Comparison of ENCODE assay signal across 2 cellular contexts in the genomic region with DNA sequence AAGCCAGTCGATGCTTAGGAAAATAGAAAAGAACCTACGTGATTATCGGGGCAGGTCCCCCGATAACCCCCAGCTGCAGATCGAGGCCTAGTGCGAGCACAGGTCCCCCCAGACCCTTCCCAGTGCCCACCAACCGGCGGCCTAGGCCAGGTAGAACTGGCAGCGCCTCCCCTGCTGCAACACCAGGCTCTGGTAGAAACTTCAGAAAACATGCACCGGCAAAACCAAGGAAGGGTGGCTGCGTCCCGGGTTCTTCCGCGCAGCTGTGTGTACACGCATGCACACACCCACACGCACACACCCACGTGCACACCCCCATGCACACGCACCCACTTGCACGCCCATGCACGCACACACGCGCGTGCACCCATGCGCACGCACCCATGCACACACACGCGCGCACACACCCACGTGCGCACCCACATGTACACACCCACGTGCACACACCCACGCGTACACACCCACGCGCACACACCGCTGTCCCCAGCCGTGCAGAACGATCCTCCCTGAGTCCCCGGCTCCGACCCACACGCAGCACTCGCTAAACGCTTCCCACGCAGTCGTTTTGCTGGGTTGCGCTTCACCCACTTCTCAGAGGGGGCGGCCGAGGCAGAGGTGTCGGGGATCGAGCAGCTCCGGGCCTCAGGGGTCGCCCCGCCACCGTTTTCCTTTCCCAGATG.
TF ChIP-seq lines count a peak whose summit lies in the region.

No MANE protein-coding gene starts in this region.

TF ChIP-seq in SK-N-SH, 30 proteins besides CTCF, POLR2A, EP300 and RAD21:
- no peak for TF ChIP-seq YY1 (IDR thresholded peaks at IDR 0.05; ENCODE audit: low read depth)
- TF ChIP-seq CHD2 (IDR thresholded peaks at IDR 0.05; ENCODE audit: low read length, partially characterized antibody), result no peak
- no peak for TF ChIP-seq TCF12 (IDR thresholded peaks at IDR 0.05)
- no peak for TF ChIP-seq NRF1 (IDR thresholded peaks at IDR 0.05; ENCODE audit: low read depth, low read length)
- no peak for TF ChIP-seq MEF2A (IDR thresholded peaks at IDR 0.05; ENCODE audit: borderline replicate concordance, low read depth)
- TF ChIP-seq, protein P1, sequence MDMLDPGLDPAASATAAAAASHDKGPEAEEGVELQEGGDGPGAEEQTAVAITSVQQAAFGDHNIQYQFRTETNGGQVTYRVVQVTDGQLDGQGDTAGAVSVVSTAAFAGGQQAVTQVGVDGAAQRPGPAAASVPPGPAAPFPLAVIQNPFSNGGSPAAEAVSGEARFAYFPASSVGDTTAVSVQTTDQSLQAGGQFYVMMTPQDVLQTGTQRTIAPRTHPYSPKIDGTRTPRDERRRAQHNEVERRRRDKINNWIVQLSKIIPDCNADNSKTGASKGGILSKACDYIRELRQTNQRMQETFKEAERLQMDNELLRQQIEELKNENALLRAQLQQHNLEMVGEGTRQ (IDR thresholded peaks at IDR 0.05; ENCODE audit: borderline replicate concordance, low read depth, low read length), result no peak

TF ChIP-seq in SK-N-SH treated with all-trans-retinoic acid at 6 μM for 48 hours, 23 proteins besides CTCF, POLR2A, EP300 and RAD21:
- TF ChIP-seq TOX (CRISPR knock-in tag; IDR thresholded peaks at IDR 0.05; ENCODE audit: borderline replicate concordance), result no peak
- TF ChIP-seq, protein P2, sequence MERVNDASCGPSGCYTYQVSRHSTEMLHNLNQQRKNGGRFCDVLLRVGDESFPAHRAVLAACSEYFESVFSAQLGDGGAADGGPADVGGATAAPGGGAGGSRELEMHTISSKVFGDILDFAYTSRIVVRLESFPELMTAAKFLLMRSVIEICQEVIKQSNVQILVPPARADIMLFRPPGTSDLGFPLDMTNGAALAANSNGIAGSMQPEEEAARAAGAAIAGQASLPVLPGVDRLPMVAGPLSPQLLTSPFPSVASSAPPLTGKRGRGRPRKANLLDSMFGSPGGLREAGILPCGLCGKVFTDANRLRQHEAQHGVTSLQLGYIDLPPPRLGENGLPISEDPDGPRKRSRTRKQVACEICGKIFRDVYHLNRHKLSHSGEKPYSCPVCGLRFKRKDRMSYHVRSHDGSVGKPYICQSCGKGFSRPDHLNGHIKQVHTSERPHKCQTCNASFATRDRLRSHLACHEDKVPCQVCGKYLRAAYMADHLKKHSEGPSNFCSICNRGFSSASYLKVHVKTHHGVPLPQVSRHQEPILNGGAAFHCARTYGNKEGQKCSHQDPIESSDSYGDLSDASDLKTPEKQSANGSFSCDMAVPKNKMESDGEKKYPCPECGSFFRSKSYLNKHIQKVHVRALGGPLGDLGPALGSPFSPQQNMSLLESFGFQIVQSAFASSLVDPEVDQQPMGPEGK (CRISPR knock-in tag; IDR thresholded peaks at IDR 0.05; ENCODE audit: borderline replicate concordance), result no peak
- TF ChIP-seq, protein P3, sequence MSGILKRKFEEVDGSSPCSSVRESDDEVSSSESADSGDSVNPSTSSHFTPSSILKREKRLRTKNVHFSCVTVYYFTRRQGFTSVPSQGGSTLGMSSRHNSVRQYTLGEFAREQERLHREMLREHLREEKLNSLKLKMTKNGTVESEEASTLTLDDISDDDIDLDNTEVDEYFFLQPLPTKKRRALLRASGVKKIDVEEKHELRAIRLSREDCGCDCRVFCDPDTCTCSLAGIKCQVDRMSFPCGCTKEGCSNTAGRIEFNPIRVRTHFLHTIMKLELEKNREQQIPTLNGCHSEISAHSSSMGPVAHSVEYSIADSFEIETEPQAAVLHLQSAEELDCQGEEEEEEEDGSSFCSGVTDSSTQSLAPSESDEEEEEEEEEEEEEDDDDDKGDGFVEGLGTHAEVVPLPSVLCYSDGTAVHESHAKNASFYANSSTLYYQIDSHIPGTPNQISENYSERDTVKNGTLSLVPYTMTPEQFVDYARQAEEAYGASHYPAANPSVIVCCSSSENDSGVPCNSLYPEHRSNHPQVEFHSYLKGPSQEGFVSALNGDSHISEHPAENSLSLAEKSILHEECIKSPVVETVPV (CRISPR knock-in tag; IDR thresholded peaks at IDR 0.05), result no peak
- TF ChIP-seq GLIS3 (CRISPR knock-in tag; IDR thresholded peaks at IDR 0.05), result no peak
- TF ChIP-seq, protein P4, sequence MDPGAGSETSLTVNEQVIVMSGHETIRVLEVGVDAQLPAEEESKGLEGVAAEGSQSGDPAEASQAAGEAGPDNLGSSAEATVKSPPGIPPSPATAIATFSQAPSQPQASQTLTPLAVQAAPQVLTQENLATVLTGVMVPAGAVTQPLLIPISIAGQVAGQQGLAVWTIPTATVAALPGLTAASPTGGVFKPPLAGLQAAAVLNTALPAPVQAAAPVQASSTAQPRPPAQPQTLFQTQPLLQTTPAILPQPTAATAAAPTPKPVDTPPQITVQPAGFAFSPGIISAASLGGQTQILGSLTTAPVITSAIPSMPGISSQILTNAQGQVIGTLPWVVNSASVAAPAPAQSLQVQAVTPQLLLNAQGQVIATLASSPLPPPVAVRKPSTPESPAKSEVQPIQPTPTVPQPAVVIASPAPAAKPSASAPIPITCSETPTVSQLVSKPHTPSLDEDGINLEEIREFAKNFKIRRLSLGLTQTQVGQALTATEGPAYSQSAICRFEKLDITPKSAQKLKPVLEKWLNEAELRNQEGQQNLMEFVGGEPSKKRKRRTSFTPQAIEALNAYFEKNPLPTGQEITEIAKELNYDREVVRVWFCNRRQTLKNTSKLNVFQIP (CRISPR knock-in tag; IDR thresholded peaks at IDR 0.05; ENCODE audit: borderline replicate concordance, low read depth), result no peak
